ENCODE assay signal across 12 cellular contexts in the genomic region with DNA sequence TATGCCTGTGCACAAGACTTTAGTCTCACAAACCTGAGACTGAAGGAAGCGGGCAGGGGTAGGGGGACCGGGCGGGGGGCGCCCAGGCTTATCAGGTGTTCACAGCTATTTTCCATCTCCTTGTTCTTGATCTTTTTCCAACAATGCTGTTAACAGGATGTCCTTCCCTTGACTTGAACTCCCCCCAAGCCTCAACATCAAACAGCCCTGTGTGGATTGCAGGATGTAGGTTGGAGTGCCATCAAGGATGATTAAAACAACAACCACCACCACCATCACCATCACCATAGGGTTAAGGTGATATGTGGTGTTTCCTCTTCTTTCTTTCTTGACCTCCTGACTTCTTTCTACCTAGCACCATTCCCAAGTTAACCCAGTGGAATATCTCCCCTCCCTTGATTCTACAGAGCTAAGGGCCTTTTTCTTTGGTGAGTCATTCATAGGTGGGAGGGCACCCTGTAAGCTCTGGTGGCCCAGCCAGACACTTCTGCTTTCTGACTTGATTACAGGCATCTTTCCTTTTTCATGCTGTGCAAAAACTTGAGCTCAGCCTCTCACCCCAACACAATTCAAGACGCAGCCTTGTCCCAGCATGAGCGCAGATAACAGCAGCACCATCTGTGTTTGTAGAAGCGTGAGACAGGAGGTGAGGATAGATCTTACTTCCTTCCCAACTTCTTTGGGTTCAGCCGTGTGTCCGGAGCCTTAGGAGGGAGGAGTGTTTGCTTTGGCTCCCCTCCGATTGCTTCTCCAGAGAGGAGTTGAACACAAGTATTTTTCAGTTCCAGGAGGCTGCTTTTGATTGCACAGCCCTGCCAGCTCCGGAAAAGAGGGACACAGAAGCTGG. TPM values are rescaled to one million over a fixed set of nuclear protein-coding genes. Genes with fewer than 3 reads are reported as not detected.
DNase-seq lines count a peak whose midpoint lies in the region; ATAC-seq and TF ChIP-seq lines count a peak whose summit lies in the region.
"Had no signal": no experiment of that assay in that cellular context is flagged by ENCODE, and none has a peak within 500 bp of the region (broad histone marks: within the 10 kb centered on the region; RNA-seq: fewer than 3 reads in every experiment).

No MANE protein-coding gene starts in this region.

- TF ChIP-seq CTCF in omental fat pad (IDR thresholded peaks at IDR 0.05), result no peak
- no peak for TF ChIP-seq CTCF in GM20000 (IDR thresholded peaks at IDR 0.05; ENCODE audit: extremely low read depth, missing control alignments)

- DNase-seq in DMS79 treated with DMSO at 0.1 percent for 48 hours (lab: John Stamatoyannopoulos, UW) (peak; percentile 89), SW480 (ENCODE audit: low spot score) (peak; percentile 16), glomerular endothelial cell (ENCODE audit: extremely low read depth, low read depth, low spot score) (peak; percentile 39), omental fat pad (ENCODE audit: low spot score) (no peak), epidermal melanocyte (ENCODE audit: insufficient read length, low spot score) (no peak), NCI-H1105 treated with DMSO at 0.1 percent for 48 hours (lab: John Stamatoyannopoulos, UW) (no peak), GM20000 (ENCODE audit: low spot score) (no peak)
- DNase-seq: hippocampal formation; NCI-H1694; stimulated activated CD4-positive, alpha-beta T cell treated with anti-CD3 and anti-CD28 coated beads, Interleukin-2, amount 100 ng/mL, for 48 hours; WERI-Rb-1 had no signal

- ATAC-seq in omental fat pad (ENCODE audit: low FRiP score) (peak; percentile 54), GM18498 (IDR thresholded peaks at IDR 0.05; ENCODE audit: unreplicated experiment) (no peak)

RNA-seq across cellular contexts. Expression of a gene that starts 26.8 kb away (rescaled TPM):
- 2.1 and 7.4 TPM in 2 replicates for total RNA-seq in glomerular endothelial cell
- total RNA-seq in omental fat pad, result 10 to 100 TPM in 3 of 4 donors, 1 to 10 TPM in 1; 5.8 to 25.6 (median 11.8) TPM

RNA-seq across cellular contexts. Expression of a gene that starts 55.5 kb away (rescaled TPM):
- 13.7 and 15.1 TPM in 2 replicates for total RNA-seq in glomerular endothelial cell
- 1 to 10 TPM; 3.6 to 5.5 (median 5.1) TPM for total RNA-seq in omental fat pad

RNA-seq across cellular contexts. Expression of a gene that starts 55.8 kb away (rescaled TPM):
- total RNA-seq in glomerular endothelial cell, result 46.9 and 59.5 TPM in 2 replicates
- total RNA-seq in omental fat pad, result 10 to 100 TPM; 17.3 to 28.2 (median 22.2) TPM

Comparison
In these comparisons a context has a peak if more than half of its experiments do, and no peak if none do; other contexts are left out.
1. DNase-seq: peak in DMS79 treated with DMSO at 0.1 percent for 48 hours (single experiment), SW480 (single experiment) and glomerular endothelial cell (single experiment); none in omental fat pad (single experiment), epidermal melanocyte (single experiment), NCI-H1105 treated with DMSO at 0.1 percent for 48 hours (single experiment) and GM20000 (single experiment).